Comparison of ENCODE assay signal across 8 cellular contexts in genomic region chr9:86350006-86350755, GRCh38. TPM values are rescaled to one million over a fixed set of nuclear protein-coding genes. Genes with fewer than 3 reads are reported as not detected.
A peak's percentile ranks its signal among the peaks of the same experiment; 100 is the strongest.
DNase-seq lines count a peak whose midpoint lies in the region; ATAC-seq and TF ChIP-seq lines count a peak whose summit lies in the region.

No MANE protein-coding gene starts in this region.

- peak overlapping the region; percentile 64 for H3K4me3 Mint-ChIP-seq in dendritic cell treated with granulocyte-macrophage colony-stimulating factor and Interleukin-4, amounts not matched to agents 40 ng/mL and 50 ng/mL, for 4 days
- H3K4me3 Mint-ChIP-seq in chondrocyte (ENCODE audit: unreplicated experiment) = no peak overlapping the region

- ATAC-seq in GM19351 (IDR thresholded peaks at IDR 0.05; ENCODE audit: unreplicated experiment) (peak; percentile 33), HG02798 (IDR thresholded peaks at IDR 0.05; ENCODE audit: poor library complexity, unreplicated experiment) (no peak), HG03439 (IDR thresholded peaks at IDR 0.05; ENCODE audit: unreplicated experiment) (no peak)

- intact Hi-C loops in dendritic cell treated with granulocyte-macrophage colony-stimulating factor and Interleukin-4, amounts not matched to agents 40 ng/mL and 50 ng/mL, for 4 days (cut with micrococcal nuclease) = no loop called here

- peaks cover 4% of the 10 kb centered on the region; the same call in 1 of the 2 replicates for H3K36me3 ChIP-seq in KMS-11 (ENCODE audit: insufficient read depth)

- H3K27me3 Mint-ChIP-seq in dendritic cell treated with granulocyte-macrophage colony-stimulating factor and Interleukin-4, amounts not matched to agents 40 ng/mL and 50 ng/mL, for 4 days = no peaks in the 10 kb centered on the region
- H3K27me3 Mint-ChIP-seq in chondrocyte (ENCODE audit: low read depth) = no peaks in the 10 kb centered on the region

- no peak overlapping the region for H2AFZ ChIP-seq in KMS-11 (ENCODE audit: low read depth)

- peaks cover 83% of the 10 kb centered on the region for H3K79me2 ChIP-seq in KMS-11 (ENCODE audit: insufficient read depth, low read depth)

- H3K4me2 ChIP-seq in KMS-11 = peak overlapping the region; percentile 27; the same call in 1 of the 2 replicates

- H3K4me3 ChIP-seq in KMS-11 (IDR thresholded peaks at IDR 0.05; ENCODE audit: insufficient read depth, low read depth, low read length) = no peak overlapping the region

- peak; percentile 77 to 86 for DNase-seq in AML-193 (lab: John Stamatoyannopoulos, UW)
- no peak for DNase-seq in chondrocyte (ENCODE audit: low spot score)
- no peak for DNase-seq in NCI-H1694 (lab: John Stamatoyannopoulos, UW)

- TF ChIP-seq CTCF in KMS-11 (conservative IDR thresholded peaks at IDR 0.05; ENCODE audit: low read depth, low read length) = no peak
- TF ChIP-seq CTCF in chondrocyte (IDR thresholded peaks at IDR 0.05) = no peak

- H3K36me3 Mint-ChIP-seq in dendritic cell treated with granulocyte-macrophage colony-stimulating factor and Interleukin-4, amounts not matched to agents 40 ng/mL and 50 ng/mL, for 4 days (ENCODE audit: low read depth) = peaks cover 71% of the 10 kb centered on the region
- H3K36me3 Mint-ChIP-seq in chondrocyte (ENCODE audit: low read depth) = peaks cover 16% of the 10 kb centered on the region

- no peaks in the 10 kb centered on the region for H3K27me3 ChIP-seq in KMS-11 (ENCODE audit: insufficient read depth, low read depth)

- peaks cover 37% of the 10 kb centered on the region for H3K4me1 Mint-ChIP-seq in dendritic cell treated with granulocyte-macrophage colony-stimulating factor and Interleukin-4, amounts not matched to agents 40 ng/mL and 50 ng/mL, for 4 days (ENCODE audit: low read depth)
- peaks cover 47% of the 10 kb centered on the region for H3K4me1 Mint-ChIP-seq in chondrocyte (ENCODE audit: low read depth)

- H3K4me1 ChIP-seq in KMS-11 (ENCODE audit: low read depth, poor library complexity, severe bottlenecking) = peaks cover 61% of the 10 kb centered on the region

- H3K9me3 Mint-ChIP-seq in dendritic cell treated with granulocyte-macrophage colony-stimulating factor and Interleukin-4, amounts not matched to agents 40 ng/mL and 50 ng/mL, for 4 days = no peaks in the 10 kb centered on the region
- no peaks in the 10 kb centered on the region for H3K9me3 Mint-ChIP-seq in chondrocyte (ENCODE audit: low read depth)

- H4K20me1 ChIP-seq in KMS-11 (ENCODE audit: insufficient read depth) = no peaks in the 10 kb centered on the region

- peak overlapping the region; percentile 79; the same call in 1 of the 2 replicates for H3K27ac ChIP-seq in KMS-11

- H3K27ac Mint-ChIP-seq in dendritic cell treated with granulocyte-macrophage colony-stimulating factor and Interleukin-4, amounts not matched to agents 40 ng/mL and 50 ng/mL, for 4 days = peak overlapping the region; percentile 27
- no peak overlapping the region for H3K27ac Mint-ChIP-seq in chondrocyte (ENCODE audit: unreplicated experiment)

- H3K9ac ChIP-seq in KMS-11 = no peak overlapping the region

RNA-seq across cellular contexts. Expression of gene TUT7, which starts 4.0 kb away (rescaled TPM):
- total RNA-seq in chondrocyte = 22.3 to 33.9 TPM (median 22.8 TPM) in 3 replicates

Comparison
In these comparisons a context has a peak if more than half of its experiments do, and no peak if none do; other contexts are left out.
1. DNase-seq: peak in AML-193 (2 of 2); none in chondrocyte (single experiment) and NCI-H1694 (single experiment).